28 cellular contexts compared by ENCODE assay signal in the genomic region with DNA sequence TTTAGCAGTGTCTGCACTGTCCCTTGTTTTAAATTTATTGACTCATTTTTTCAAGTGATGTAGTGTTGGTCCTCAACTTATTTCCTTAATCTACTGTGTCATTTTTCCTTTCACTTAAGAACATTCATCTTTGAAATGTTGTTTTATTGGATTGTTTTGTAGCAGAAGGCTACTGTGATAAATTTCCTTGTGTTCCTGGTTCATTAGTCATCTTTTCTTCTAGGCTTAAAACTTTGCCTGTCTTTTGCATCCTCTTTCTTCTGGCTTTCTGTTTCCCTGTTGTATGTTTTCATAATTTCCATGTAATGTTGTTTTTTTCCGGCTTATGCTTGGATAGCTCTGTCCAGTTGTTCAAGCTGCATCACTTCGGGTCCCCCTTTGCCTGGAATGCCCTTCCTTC.
DNase-seq lines count a peak whose midpoint lies in the region; ATAC-seq, FAIRE-seq and TF ChIP-seq lines count a peak whose summit lies in the region.
"Had no signal": no experiment of that assay in that cellular context is flagged by ENCODE, and none has a peak within 500 bp of the region (broad histone marks: within the 10 kb centered on the region; RNA-seq: fewer than 3 reads in every experiment).

No MANE protein-coding gene starts in this region.

- H3K27me3 Mint-ChIP-seq in activated T-cell treated with anti-CD3 and anti-CD28 coated beads, Interleukin-2, amount 50 U/mL, for 72 hours (ENCODE audit: low read depth) = peaks cover 7% of the 10 kb centered on the region
- H3K27me3 Mint-ChIP-seq: T-cell had no signal

- no peak overlapping the region; a peak in 1 of 4 replicates for H4K8ac ChIP-seq in IMR-90 (ENCODE audit: low read depth in 2 of 2, low read length in 2 of 2)

- in situ Hi-C loops in IMR-90 (cut with MboI; ENCODE audit: low sequenced_read_pairs) (no loop called here), astrocyte of the spinal cord (cut with HindIII; ENCODE audit: low sequenced_read_pairs) (no loop called here)

- H3K4me1 ChIP-seq in IMR-90 (ENCODE audit: control insufficient read depth, insufficient read depth, low read length) = peaks cover 35% of the 10 kb centered on the region
- H3K4me1 ChIP-seq in psoas muscle = no peaks in the 10 kb centered on the region
- H3K4me1 ChIP-seq: Peyer's patch had no signal

- peak overlapping the region; percentile 60; the same call in 1 of the 2 replicates for H2BK20ac ChIP-seq in IMR-90 (ENCODE audit: low read depth, low read length)

- peak overlapping the region; percentile 33; the same call in 1 of the 2 replicates for H3K18ac ChIP-seq in IMR-90 (ENCODE audit: low read depth, low read length)

- no peak for TF ChIP-seq POLR2A in IMR-90 (IDR thresholded peaks at IDR 0.05; ENCODE audit: low read depth, low read length)

- H2AK5ac ChIP-seq in IMR-90 (ENCODE audit: low read depth, low read length) = peak overlapping the region; percentile 74; the same call in 1 of the 2 replicates

- DNase-seq in IMR-90 (peak; percentile 14), astrocyte of the spinal cord (ENCODE audit: low read depth, low spot score) (peak; percentile 23), kidney glomerular epithelial cell (lab: John Stamatoyannopoulos, UW) (peak; percentile 10), GOT3 (lab: John Stamatoyannopoulos, UW) (no peak), psoas muscle (no peak), frontal cortex (ENCODE audit: low spot score in 2 of 2) (no peak)
- no peak for DNase-seq in activated T-cell treated with anti-CD3 and anti-CD28 coated beads, Interleukin-2, amount 50 U/mL, for 72 hours
- DNase-seq: activated CD4-positive, alpha-beta T cell treated with anti-CD3 and anti-CD28 coated beads, Interleukin-2, amount 50 U/mL, for 4 hours; activated naive CD4-positive, alpha-beta T cell treated with anti-CD3 and anti-CD28 coated beads, Interleukin-2, amount 10 ng/mL, durations not matched to agents 7 days and 5 days; amniotic stem cell; cortex of kidney; esophagus squamous epithelium; Kasumi-1; midbrain; natural killer cell; NCI-H1048; NCI-H1930; NCI-H526 treated with DMSO at 0.1 percent for 48 hours; stimulated activated CD4-positive, alpha-beta T cell treated with anti-CD3 and anti-CD28 coated beads, Interleukin-4, amount 100 ng/mL, for 1 hour; substantia nigra; upper lobe of left lung had no signal

- H3K9me3 Mint-ChIP-seq in activated T-cell treated with anti-CD3 and anti-CD28 coated beads, Interleukin-2, amount 50 U/mL, for 72 hours = no peaks in the 10 kb centered on the region
- H3K9me3 Mint-ChIP-seq: activated naive CD4-positive, alpha-beta T cell treated with anti-CD3 and anti-CD28 coated beads, Interleukin-2, amount 10 ng/mL, durations not matched to agents 7 days and 5 days; activated T-helper 1 cell treated with anti-CD3 and anti-CD28 coated beads, Interleukin-12 subunit alpha, Interleukin-12 subunit beta, Interleukin-2, Interleukin-4 antibody, amounts not matched to agents 30 ng/mL and 10 ng/mL and 1 ng/mL, durations not matched to agents 14 hours and 24 hours and 36 hours; natural killer cell; T-cell had no signal

- peaks cover 2% of the 10 kb centered on the region; the same call in 1 of the 2 replicates for H4K20me1 ChIP-seq in IMR-90 (ENCODE audit: insufficient read depth, low read length)

- H2BK120ac ChIP-seq in IMR-90 (ENCODE audit: low read depth, low read length) = peak overlapping the region; percentile 83; the same call in 1 of the 2 replicates

- no peak overlapping the region for H2AFZ ChIP-seq in IMR-90 (replicated peaks; ENCODE audit: low read length, poor library complexity)

- no peak for TF ChIP-seq RAD21 in IMR-90 (IDR thresholded peaks at IDR 0.05; ENCODE audit: low read length)

- H4K5ac ChIP-seq in IMR-90 (ENCODE audit: low read depth, low read length) = no peak overlapping the region

- POLR2A ChIA-PET in IMR-90 (lab: Charles Lee; ENCODE audit: unreplicated experiment) = no interaction called here

- ATAC-seq in IMR-90 (ENCODE audit: low read depth) (no peak), psoas muscle (no peak)
- no peak for ATAC-seq in activated T-cell treated with anti-CD3 and anti-CD28 coated beads, Interleukin-2, amount 50 U/mL, for 72 hours (replicated peaks in 1 of 2)
- ATAC-seq: HepG2, natural killer cell, T-cell had no signal

- H3K27ac Mint-ChIP-seq in activated T-cell treated with anti-CD3 and anti-CD28 coated beads, Interleukin-2, amount 50 U/mL, for 72 hours = no peak overlapping the region
- H3K27ac Mint-ChIP-seq: activated naive CD4-positive, alpha-beta T cell treated with anti-CD3 and anti-CD28 coated beads, Interleukin-2, amount 10 ng/mL, durations not matched to agents 7 days and 5 days; activated T-helper 1 cell treated with anti-CD3 and anti-CD28 coated beads, Interleukin-12 subunit alpha, Interleukin-12 subunit beta, Interleukin-2, Interleukin-4 antibody, amounts not matched to agents 30 ng/mL and 10 ng/mL and 1 ng/mL, durations not matched to agents 14 hours and 24 hours and 36 hours; natural killer cell; T-cell had no signal

- no peak overlapping the region for H2BK5ac ChIP-seq in IMR-90 (ENCODE audit: low read depth, low read length, poor library complexity, severe bottlenecking)

- H3K4me1 Mint-ChIP-seq in activated T-cell treated with anti-CD3 and anti-CD28 coated beads, Interleukin-2, amount 50 U/mL, for 72 hours (ENCODE audit: low read depth) = peaks cover 12% of the 10 kb centered on the region

- H3K9me3 ChIP-seq in IMR-90 (ENCODE audit: control insufficient read depth, insufficient read depth, low read length) = no peaks in the 10 kb centered on the region
- H3K9me3 ChIP-seq in psoas muscle = no peaks in the 10 kb centered on the region
- H3K9me3 ChIP-seq: esophagus squamous epithelium, ovary, Peyer's patch, upper lobe of left lung had no signal

- peak overlapping the region; percentile 35; the same call in 1 of the 2 replicates for H4K91ac ChIP-seq in IMR-90 (ENCODE audit: insufficient read depth, low read depth, low read length)

- dilution Hi-C loops in IMR-90 (cut with HindIII; ENCODE audit: low sequenced_read_pairs, unreplicated experiment) = no loop called here

- H3K36me3 ChIP-seq in IMR-90 (ENCODE audit: control insufficient read depth, insufficient read depth, low read length) = no peaks in the 10 kb centered on the region
- H3K36me3 ChIP-seq in psoas muscle (ENCODE audit: insufficient read depth in 1 of 2, low read depth in 1 of 2) = no peaks in the 10 kb centered on the region
- H3K36me3 ChIP-seq: esophagus squamous epithelium, ovary, Peyer's patch, upper lobe of left lung had no signal

- TF ChIP-seq CTCF in IMR-90 (conservative IDR thresholded peaks at IDR 0.05; ENCODE audit: low read depth, low read length) = no peak
- no peak for TF ChIP-seq CTCF in astrocyte of the spinal cord (IDR thresholded peaks at IDR 0.05; ENCODE audit: low read depth, low read length)
- no peak for TF ChIP-seq CTCF in psoas muscle (IDR thresholded peaks at IDR 0.05)

- peak overlapping the region; percentile 87 for H3K4ac ChIP-seq in IMR-90 (ENCODE audit: low read depth, low read length)

- H2BK15ac ChIP-seq in IMR-90 (ENCODE audit: low read depth, low read length) = 0 out of 3 replicates have a peak overlapping the region, but pooled peaks have one; percentile 82

- BruUV-seq in IMR-90 (replicated peaks; lab: Mats Ljungman, UMichigan) = no TSS peak

- no peaks in the 10 kb centered on the region for H3K27me3 ChIP-seq in IMR-90 (ENCODE audit: control insufficient read depth, insufficient read depth, low read length)
- H3K27me3 ChIP-seq in psoas muscle (ENCODE audit: insufficient read depth in 3 of 3, low read length in 2 of 3) = no peaks in the 10 kb centered on the region
- H3K27me3 ChIP-seq: ovary, Peyer's patch, upper lobe of left lung had no signal

- H3K56ac ChIP-seq in IMR-90 (ENCODE audit: extremely low read depth, insufficient read depth, low read length) = no peak overlapping the region

- H3K4me3 ChIP-seq in IMR-90 (ENCODE audit: insufficient read depth, low read depth, low read length) (no peak overlapping the region), astrocyte of the spinal cord (ENCODE audit: low read depth, low read length) (no peak overlapping the region), psoas muscle (no peak overlapping the region)
- H3K4me3 ChIP-seq: esophagus squamous epithelium, ovary, Peyer's patch, upper lobe of left lung had no signal

- H3K36me3 Mint-ChIP-seq in activated T-cell treated with anti-CD3 and anti-CD28 coated beads, Interleukin-2, amount 50 U/mL, for 72 hours (ENCODE audit: insufficient read depth in 2 of 2) = no peaks in the 10 kb centered on the region
- H3K36me3 Mint-ChIP-seq: activated naive CD4-positive, alpha-beta T cell treated with anti-CD3 and anti-CD28 coated beads, Interleukin-2, amount 10 ng/mL, durations not matched to agents 7 days and 5 days; natural killer cell; T-cell had no signal

- no peak overlapping the region for H3K27ac ChIP-seq in IMR-90 (ENCODE audit: insufficient read depth, low read length)
- H3K27ac ChIP-seq in psoas muscle = no peak overlapping the region
- H3K27ac ChIP-seq: esophagus squamous epithelium, ovary, Peyer's patch had no signal

- H3K4me2 ChIP-seq in IMR-90 (ENCODE audit: low read depth, low read length) = no peak overlapping the region

- no peak for FAIRE-seq in frontal cortex (lab: Jason Lieb, UNC)
- FAIRE-seq: GM12892, HepG2, islet of Langerhans had no signal

- WGBS in IMR-90 (ENCODE audit: extremely low coverage in 2 of 2, insufficient read length in 1 of 2), 2 experiments = no CpG with 5 or more reads among the region's 2 CpGs
- 66 to 81% (median 66%) methylated on average over 2 of the region's 2 CpGs for WGBS in psoas muscle, 3 donors

- H3K23ac ChIP-seq in IMR-90 (ENCODE audit: low read depth, low read length) = peak overlapping the region; percentile 85; the same call in 1 of the 2 replicates

- H3K9ac ChIP-seq in IMR-90 (ENCODE audit: low read depth, low read length) = no peak overlapping the region

- H3K4me3 Mint-ChIP-seq in activated T-cell treated with anti-CD3 and anti-CD28 coated beads, Interleukin-2, amount 50 U/mL, for 72 hours = no peak overlapping the region
- H3K4me3 Mint-ChIP-seq: activated naive CD4-positive, alpha-beta T cell treated with anti-CD3 and anti-CD28 coated beads, Interleukin-2, amount 10 ng/mL, durations not matched to agents 7 days and 5 days; activated T-helper 1 cell treated with anti-CD3 and anti-CD28 coated beads, Interleukin-12 subunit alpha, Interleukin-12 subunit beta, Interleukin-2, Interleukin-4 antibody, amounts not matched to agents 30 ng/mL and 10 ng/mL and 1 ng/mL, durations not matched to agents 14 hours and 24 hours and 36 hours; natural killer cell; T-cell had no signal

- H3K14ac ChIP-seq in IMR-90 (replicated peaks; ENCODE audit: low read depth, low read length) = peak overlapping the region; percentile 67; the same call in 1 of the 2 replicates

- H3K79me1 ChIP-seq in IMR-90 (ENCODE audit: low read depth in 1 of 2, low read length in 2 of 2) = no peaks in the 10 kb centered on the region

- intact Hi-C loops in IMR-90 (cut with micrococcal nuclease) = no loop called here
- intact Hi-C loops in psoas muscle (cut with DNase I) = loop anchor here in 1 of 2 donors (5.0 kb wide), 1 partner anchor 32 kb away; no protein-coding TSS in a partner anchor

- H2AK9ac ChIP-seq in IMR-90 (replicated peaks; ENCODE audit: low read depth, low read length, poor library complexity) = no peak overlapping the region

- CTCF ChIA-PET in IMR-90 (lab: Yijun Ruan, JAX) = no interaction called here

- peaks cover 29% of the 10 kb centered on the region for H3K9me1 ChIP-seq in IMR-90 (ENCODE audit: insufficient read depth, low read length)

Comparison
In these comparisons a context has a peak if more than half of its experiments do, and no peak if none do; other contexts are left out.
1. DNase-seq: peak in IMR-90 (single experiment), astrocyte of the spinal cord (single experiment) and kidney glomerular epithelial cell (single experiment); none in GOT3 (single experiment), psoas muscle (0 of 2), frontal cortex (0 of 2) and activated T-cell treated with anti-CD3 and anti-CD28 coated beads, Interleukin-2, amount 50 U/mL, for 72 hours (0 of 2).